ENCODE assay signal across 32 cellular contexts in the genomic region with DNA sequence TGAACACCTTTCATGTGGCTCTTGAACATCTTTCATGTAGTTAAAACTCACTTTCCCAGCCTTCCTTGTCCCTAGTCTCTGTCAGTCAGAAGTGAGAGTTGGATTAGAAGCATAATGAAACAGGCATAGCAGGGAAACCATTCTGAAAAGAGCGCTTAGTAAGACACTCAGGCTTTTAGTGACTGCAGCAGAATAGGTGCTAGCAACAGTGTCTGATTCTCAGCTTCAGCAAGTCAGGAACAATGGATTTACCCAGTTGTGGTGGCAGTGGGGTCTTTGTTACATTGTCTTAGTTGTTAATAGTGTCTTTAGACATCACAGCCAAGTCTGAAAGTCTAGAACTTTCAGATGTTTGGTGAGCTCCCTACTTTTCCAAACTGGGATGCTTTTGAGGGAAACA.
"Had no signal": no experiment of that assay in that cellular context is flagged by ENCODE, and none has a peak within 500 bp of the region (broad histone marks: within the 10 kb centered on the region; RNA-seq: fewer than 3 reads in every experiment).

No MANE protein-coding gene starts in this region.

- H3K4me2 ChIP-seq: SK-N-SH had no signal

- H3K27ac ChIP-seq: brain microvascular endothelial cell, Peyer's patch, SJSA1 had no signal

- H3K9ac ChIP-seq: SK-N-SH had no signal

- DNase-seq: activated B cell treated with CpG ODN at 0.5 μM for 24 hours; activated CD4-positive, alpha-beta memory T cell treated with anti-CD3 and anti-CD28 coated beads, Interleukin-2, amount 10 ng/mL, durations not matched to agents 7 days and 5 days; activated CD4-positive, alpha-beta T cell treated with anti-CD3 and anti-CD28 coated beads for 4 hours; activated CD4-positive, alpha-beta T cell treated with anti-CD3 and anti-CD28 coated beads, Interleukin-2, amount 50 U/mL, for 1 hour; activated CD4-positive, CD25-positive, alpha-beta regulatory T cell treated with anti-CD3 and anti-CD28 coated beads, Interleukin-2, amount 50 U/mL, for 72 hours; activated CD8-positive, alpha-beta memory T cell treated with anti-CD3 and anti-CD28 coated beads for 24 hours; activated CD8-positive, alpha-beta memory T cell treated with anti-CD3 and anti-CD28 coated beads, Interleukin-2, amount 10 ng/mL, durations not matched to agents 7 days and 5 days; activated CD8-positive, alpha-beta memory T cell treated with anti-CD3 and anti-CD28 coated beads, Interleukin-2, amount 50 U/mL, for 48 hours; activated effector memory CD4-positive, alpha-beta T cell treated with Interleukin-2 at 50 U/mL for 16 hours; activated naive CD4-positive, alpha-beta T cell; activated naive CD4-positive, alpha-beta T cell treated with anti-CD3 and anti-CD28 coated beads, Interleukin-2, amount 50 U/mL, for 16 hours; activated naive CD8-positive, alpha-beta T cell treated with anti-CD3 and anti-CD28 coated beads for 36 hours; activated T-cell treated with anti-CD3 and anti-CD28 coated beads, Interleukin-2, amount 50 U/mL, for 48 hours; amniotic stem cell; aorta; brain microvascular endothelial cell; Kasumi-1; KG1; MG63; NCI-H1048; NCI-H1105 treated with DMSO at 0.1 percent for 48 hours; NCI-H1436; NCI-H1694; NCI-H1930; NCI-H2081 treated with DMSO at 0.1 percent for 48 hours; NCI-H345; NCI-H524 treated with DMSO at 0.1 percent for 48 hours; Peyer's patch; RPMI8226; SHP77 treated with DMSO at 0.1 percent for 48 hours; SK-N-SH had no signal

- H3K27me3 ChIP-seq: brain microvascular endothelial cell, MG63, Peyer's patch, SJSA1 had no signal

- H3K4me1 ChIP-seq: Peyer's patch, SJSA1 had no signal

- H3K9me2 ChIP-seq: SK-N-SH had no signal

- H3K4me3 ChIP-seq: MG63, Peyer's patch, SJSA1 had no signal

- ATAC-seq: activated CD8-positive, alpha-beta memory T cell treated with anti-CD3 and anti-CD28 coated beads, Interleukin-2, amount 10 ng/mL, durations not matched to agents 7 days and 5 days had no signal

- H3K36me3 ChIP-seq: brain microvascular endothelial cell, MG63, Peyer's patch, SJSA1 had no signal

- H3K9me3 ChIP-seq: MG63, SJSA1, SK-N-SH had no signal
